In genomic region chr3:99869621-99870020, GRCh38 we compare ENCODE assay signal across 18 cellular contexts. TPM values are rescaled to one million over a fixed set of nuclear protein-coding genes. Genes with fewer than 3 reads are reported as not detected.
DNase-seq lines count a peak whose midpoint lies in the region; ATAC-seq, FAIRE-seq and TF ChIP-seq lines count a peak whose summit lies in the region.
"Had no signal": no experiment of that assay in that cellular context is flagged by ENCODE, and none has a peak within 500 bp of the region (broad histone marks: within the 10 kb centered on the region; RNA-seq: fewer than 3 reads in every experiment).

No MANE protein-coding gene starts in this region.

- H3K27me3 ChIP-seq in ACC112 (ENCODE audit: insufficient read depth, low read length) (no peaks in the 10 kb centered on the region), astrocyte (ENCODE audit: insufficient read depth, low read length) (no peaks in the 10 kb centered on the region), upper lobe of left lung (no peaks in the 10 kb centered on the region)
- H3K27me3 ChIP-seq: colonic mucosa had no signal

- H3K79me2 ChIP-seq in ACC112 (ENCODE audit: control insufficient read depth, insufficient read depth, low read length, unreplicated experiment) (peaks cover 92% of the 10 kb centered on the region), astrocyte (ENCODE audit: insufficient read depth, low read length) (peaks cover 98% of the 10 kb centered on the region)

- no peak overlapping the region for H3K4me2 ChIP-seq in astrocyte (ENCODE audit: low read length)
- H3K4me2 ChIP-seq: PC-9 had no signal

- H3K4me1 ChIP-seq in ACC112 (ENCODE audit: control insufficient read depth, insufficient read depth, low read length, unreplicated experiment), result peaks cover 84% of the 10 kb centered on the region
- H3K4me1 ChIP-seq in astrocyte (ENCODE audit: insufficient read depth, low read length), result peaks cover 60% of the 10 kb centered on the region
- H3K4me1 ChIP-seq in upper lobe of left lung, result peaks cover 22 to 43% (median 25%) of the 10 kb centered on the region in 4 donors
- H3K4me1 ChIP-seq: colonic mucosa had no signal

- H3K27me3 Mint-ChIP-seq in astrocyte (ENCODE audit: low read depth, unreplicated experiment) (no peaks in the 10 kb centered on the region), mesothelial cell of epicardium (ENCODE audit: low read depth) (no peaks in the 10 kb centered on the region)
- H3K27me3 Mint-ChIP-seq: CD4-positive, alpha-beta T cell; type B pancreatic cell had no signal

- H3K4me3 Mint-ChIP-seq in astrocyte (ENCODE audit: unreplicated experiment), result peak overlapping the region; percentile 98
- H3K4me3 Mint-ChIP-seq in mesothelial cell of epicardium, result no peak overlapping the region
- H3K4me3 Mint-ChIP-seq: activated CD4-positive, alpha-beta T cell treated with anti-CD3 and anti-CD28 coated beads, Interleukin-2, amount 10 ng/mL, durations not matched to agents 24 days and 14 days; CD4-positive, alpha-beta T cell had no signal

- TF ChIP-seq EP300 in upper lobe of left lung (IDR thresholded peaks at IDR 0.05), result no peak

- H3K27ac ChIP-seq in ACC112 (ENCODE audit: low read depth, low read length) (peak overlapping the region; percentile 25), astrocyte (ENCODE audit: low read depth, low read length) (no peak overlapping the region), upper lobe of left lung (peak overlapping the region in 2 of 4 donors; percentile 8 to 42)
- H3K27ac ChIP-seq: colonic mucosa, PC-9, SK-N-MC had no signal

- H3K4me1 Mint-ChIP-seq in astrocyte (ENCODE audit: low read depth, unreplicated experiment), result peaks cover 67% of the 10 kb centered on the region
- H3K4me1 Mint-ChIP-seq in mesothelial cell of epicardium, result peaks cover 47% of the 10 kb centered on the region

- H3K4me3 ChIP-seq in ACC112 (ENCODE audit: low read depth, low read length) (no peak overlapping the region), astrocyte (ENCODE audit: insufficient read depth, low read depth, low read length) (no peak overlapping the region), upper lobe of left lung (no peak overlapping the region)
- H3K4me3 ChIP-seq: colonic mucosa, PC-9, SK-N-MC had no signal

- peak overlapping the region; percentile 70 for H3K27ac Mint-ChIP-seq in astrocyte (ENCODE audit: unreplicated experiment)
- H3K27ac Mint-ChIP-seq in mesothelial cell of epicardium, result peak overlapping the region; percentile 27
- H3K27ac Mint-ChIP-seq: activated CD4-positive, alpha-beta T cell treated with anti-CD3 and anti-CD28 coated beads, Interleukin-2, amount 10 ng/mL, durations not matched to agents 24 days and 14 days; CD4-positive, alpha-beta T cell had no signal

- no peak for FAIRE-seq in astrocyte (lab: Jason Lieb, UNC)
- no peak for FAIRE-seq in RCC 7860 (lab: Jason Lieb, UNC)
- FAIRE-seq: islet of Langerhans had no signal

- no peak for TF ChIP-seq CTCF in astrocyte (IDR thresholded peaks at IDR 0.05; ENCODE audit: insufficient read depth, low read depth, low read length)
- TF ChIP-seq CTCF in mesothelial cell of epicardium (IDR thresholded peaks at IDR 0.05; ENCODE audit: unreplicated experiment), result no peak
- no peak for TF ChIP-seq CTCF in upper lobe of left lung (IDR thresholded peaks at IDR 0.05)

- no peak overlapping the region for H2AFZ ChIP-seq in ACC112 (ENCODE audit: low read length, unreplicated experiment)
- H2AFZ ChIP-seq in astrocyte (ENCODE audit: low read depth, low read length), result no peak overlapping the region
- H2AFZ ChIP-seq: PC-9 had no signal

- no peak for TF ChIP-seq POLR2A in upper lobe of left lung (IDR thresholded peaks at IDR 0.05)

- peak overlapping the region; percentile 6 for H3K9ac ChIP-seq in astrocyte (ENCODE audit: low read length)

- H3K36me3 ChIP-seq in ACC112 (ENCODE audit: insufficient read depth, low read length) (peaks cover 23% of the 10 kb centered on the region; the same call in 1 of the 2 replicates), astrocyte (ENCODE audit: insufficient read depth, low read length) (peaks cover 22% of the 10 kb centered on the region), upper lobe of left lung (no peaks in the 10 kb centered on the region)
- H3K36me3 ChIP-seq: colonic mucosa had no signal

- H3K9me3 Mint-ChIP-seq in astrocyte (ENCODE audit: unreplicated experiment), result no peaks in the 10 kb centered on the region
- no peaks in the 10 kb centered on the region for H3K9me3 Mint-ChIP-seq in mesothelial cell of epicardium
- H3K9me3 Mint-ChIP-seq: activated CD4-positive, alpha-beta T cell treated with anti-CD3 and anti-CD28 coated beads, Interleukin-2, amount 10 ng/mL, durations not matched to agents 24 days and 14 days; CD4-positive, alpha-beta T cell; type B pancreatic cell had no signal

- H4K20me1 ChIP-seq in astrocyte (ENCODE audit: insufficient read depth, low read length), result peaks cover 67% of the 10 kb centered on the region

- H3K9me3 ChIP-seq in astrocyte (ENCODE audit: insufficient read depth, low read depth, low read length) (no peaks in the 10 kb centered on the region), upper lobe of left lung (no peaks in the 10 kb centered on the region)
- H3K9me3 ChIP-seq: colonic mucosa had no signal

- no peak for DNase-seq in astrocyte (ENCODE audit: low read depth)
- no peak for DNase-seq in mesothelial cell of epicardium (ENCODE audit: low spot score in 2 of 2, unreplicated experiment in 2 of 2)
- DNase-seq in smooth muscle cell of the brain vasculature (ENCODE audit: low read depth, low spot score), result peak; percentile 52
- DNase-seq in RCC 7860 (ENCODE audit: low spot score), result no peak
- DNase-seq in EL, result no peak
- no peak for DNase-seq in upper lobe of left lung
- DNase-seq: activated CD4-positive, alpha-beta T cell treated with anti-CD3 and anti-CD28 coated beads, Interleukin-2, amount 10 ng/mL, durations not matched to agents 24 days and 14 days; activated gamma-delta T cell treated with Interleukin-2 at 50 U/mL for 16 hours; anterior cingulate cortex; CD4-positive, alpha-beta T cell; colonic mucosa; NCI-H1436 treated with DMSO at 0.1 percent for 48 hours; PC-9 had no signal

- peaks cover 29% of the 10 kb centered on the region for H3K36me3 Mint-ChIP-seq in astrocyte (ENCODE audit: low read depth, unreplicated experiment)
- peaks cover 1% of the 10 kb centered on the region for H3K36me3 Mint-ChIP-seq in mesothelial cell of epicardium

- ATAC-seq in upper lobe of left lung (ENCODE audit: low FRiP score in 2 of 2), result no peak
- no peak for ATAC-seq in GM21528 (IDR thresholded peaks at IDR 0.05; ENCODE audit: low FRiP score, unreplicated experiment)

- WGBS in upper lobe of left lung, 2 donors, result 63 to 88% methylated on average over 1 of the region's 1 CpG

RNA-seq across cellular contexts. Expression of gene CMSS1, which starts 52.0 kb away (rescaled TPM):
- total RNA-seq in astrocyte (11.0 and 12.5 TPM in 2 replicates), mesothelial cell of epicardium (30.0 to 34.0 TPM (median 33.7 TPM) in 3 replicates), upper lobe of left lung (10 to 100 TPM in 3 of 6 donors, 1 to 10 TPM in 3; 4.0 to 21.1 (median 12.0) TPM)
